Comparison of ENCODE assay signal across 2 cellular contexts in the genomic region with DNA sequence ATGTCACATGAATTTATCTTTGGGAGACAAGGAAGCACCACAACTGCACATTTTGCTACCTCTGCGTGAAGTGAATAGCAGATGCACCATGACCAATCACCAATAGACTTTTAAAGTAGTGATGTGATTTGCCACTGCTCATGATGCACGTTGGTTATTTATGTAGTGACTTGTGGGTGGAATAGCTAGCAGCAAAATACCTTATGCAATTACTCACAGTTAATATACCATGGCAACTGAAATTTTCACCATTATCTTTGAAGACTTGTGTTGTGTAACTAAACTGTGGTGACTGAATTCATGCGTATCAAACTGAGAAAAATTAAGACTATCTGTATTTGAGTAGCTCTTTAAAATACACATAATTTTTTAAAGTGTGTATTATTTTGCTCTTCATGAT.
TF ChIP-seq lines count a peak whose summit lies in the region.

No MANE protein-coding gene starts in this region.

TF ChIP-seq in SK-N-SH, 30 proteins besides CTCF, POLR2A, EP300 and RAD21 (continued from another document):
- TF ChIP-seq REST (IDR thresholded peaks at IDR 0.05; ENCODE audit: low read depth, low read length): no peak
- no peak for TF ChIP-seq GABPA (IDR thresholded peaks at IDR 0.05; ENCODE audit: low read depth)
- TF ChIP-seq MEF2A (IDR thresholded peaks at IDR 0.05; ENCODE audit: borderline replicate concordance, low read depth): no peak
- no peak for TF ChIP-seq IRF3 (IDR thresholded peaks at IDR 0.05; ENCODE audit: low read depth, low read length)
- no peak for TF ChIP-seq USF2 (IDR thresholded peaks at IDR 0.05; ENCODE audit: borderline replicate concordance, low read depth, low read length)
- TF ChIP-seq NFIC (IDR thresholded peaks at IDR 0.05; ENCODE audit: borderline replicate concordance): no peak

TF ChIP-seq in SK-N-SH treated with all-trans-retinoic acid at 6 μM for 48 hours, 23 proteins besides CTCF, POLR2A, EP300 and RAD21 (continued from another document):
- TF ChIP-seq ISL1 (CRISPR knock-in tag; IDR thresholded peaks at IDR 0.05) (no peak), BACH2 (CRISPR knock-in tag; IDR thresholded peaks at IDR 0.05; ENCODE audit: borderline replicate concordance) (no peak), PPARA (CRISPR knock-in tag; IDR thresholded peaks at IDR 0.05; ENCODE audit: borderline replicate concordance) (no peak), TCF4 (CRISPR knock-in tag; IDR thresholded peaks at IDR 0.05; ENCODE audit: borderline replicate concordance) (no peak), ZNF565 (CRISPR knock-in tag; conservative IDR thresholded peaks at IDR 0.05; ENCODE audit: low read depth) (no peak), ZFP3 (CRISPR knock-in tag; IDR thresholded peaks at IDR 0.05) (no peak), CSDC2 (CRISPR knock-in tag; IDR thresholded peaks at IDR 0.05) (no peak), ARNTL (CRISPR knock-in tag; IDR thresholded peaks at IDR 0.05; ENCODE audit: borderline replicate concordance, low read depth) (no peak), ZFP30 (CRISPR knock-in tag; IDR thresholded peaks at IDR 0.05) (no peak), ZC3H10 (CRISPR knock-in tag; IDR thresholded peaks at IDR 0.05) (no peak)
